Comparison of ENCODE assay signal across 11 cellular contexts in genomic region chr1:209879539-209879938, GRCh38. TPM values are rescaled to one million over a fixed set of nuclear protein-coding genes. Genes with fewer than 3 reads are reported as not detected.
A peak's percentile ranks its signal among the peaks of the same experiment; 100 is the strongest.
DNase-seq lines count a peak whose midpoint lies in the region; ATAC-seq and TF ChIP-seq lines count a peak whose summit lies in the region.
"Had no signal": no experiment of that assay in that cellular context is flagged by ENCODE, and none has a peak within 500 bp of the region (broad histone marks: within the 10 kb centered on the region; RNA-seq: fewer than 3 reads in every experiment).

No MANE protein-coding gene starts in this region.

- H3K4me3 ChIP-seq in dorsolateral prefrontal cortex = peak overlapping the region in 39 of 59 donors; percentile 4 to 50 (median 24)
- H3K4me3 ChIP-seq: thoracic aorta had no signal

- H3K27ac ChIP-seq in dorsolateral prefrontal cortex = peak overlapping the region; percentile 68 to 99 (median 93)
- H3K27ac ChIP-seq: thoracic aorta had no signal

- peak in 14 of 56 donors; percentile 9 to 40 (median 20) for TF ChIP-seq CTCF in dorsolateral prefrontal cortex (IDR thresholded peaks at IDR 0.05 in 54 of 56, conservative IDR thresholded peaks at IDR 0.05 in 2 of 56; ENCODE audit: low read depth in 1 of 56, partially characterized antibody in 56 of 56)

- H3K27ac Mint-ChIP-seq in activated naive CD4-positive, alpha-beta T cell treated with anti-CD3 and anti-CD28 coated beads, Interleukin-2, amount 50 U/mL, for 72 hours = no peak overlapping the region
- H3K27ac Mint-ChIP-seq: activated naive CD8-positive, alpha-beta T cell treated with anti-CD3 and anti-CD28 coated beads, Interleukin-2, amount 50 U/mL, for 24 hours had no signal

- H3K9me3 Mint-ChIP-seq in activated naive CD4-positive, alpha-beta T cell treated with anti-CD3 and anti-CD28 coated beads, Interleukin-2, amount 50 U/mL, for 72 hours = no peaks in the 10 kb centered on the region
- H3K9me3 Mint-ChIP-seq: activated naive CD8-positive, alpha-beta T cell treated with anti-CD3 and anti-CD28 coated beads, Interleukin-2, amount 50 U/mL, for 24 hours had no signal

- intact Hi-C loops in dorsolateral prefrontal cortex (cut with DNase I) = loop anchor here in 1 of 2 donors (10.0 kb wide), 1 partner anchor 355 kb away; the partner anchor contains the start of gene SERTAD4
- intact Hi-C loops in posterior cingulate gyrus (cut with DNase I) = no loop called here

- no peaks in the 10 kb centered on the region for H3K27me3 ChIP-seq in dorsolateral prefrontal cortex

- no peaks in the 10 kb centered on the region for H3K36me3 Mint-ChIP-seq in activated naive CD4-positive, alpha-beta T cell treated with anti-CD3 and anti-CD28 coated beads, Interleukin-2, amount 50 U/mL, for 72 hours

- DNase-seq in HT-29 (ENCODE audit: low spot score) = peak; percentile 19
- DNase-seq in NCI-H446 (lab: John Stamatoyannopoulos, UW) = peak; percentile 64 to 80
- peak; percentile 56 to 89 (median 76) for DNase-seq in dorsolateral prefrontal cortex
- DNase-seq in posterior cingulate gyrus = peak in 9 of 10 donors; percentile 46 to 97 (median 70)
- DNase-seq in NCI-H1048 (lab: John Stamatoyannopoulos, UW) = no peak
- DNase-seq in activated naive CD4-positive, alpha-beta T cell treated with anti-CD3 and anti-CD28 coated beads, Interleukin-2, amount 50 U/mL, for 72 hours (ENCODE audit: low spot score in 2 of 2) = no peak
- no peak for DNase-seq in stimulated activated naive CD4-positive, alpha-beta T cell (lab: John Stamatoyannopoulos, UW)
- DNase-seq: activated naive CD8-positive, alpha-beta T cell treated with anti-CD3 and anti-CD28 coated beads, Interleukin-2, amount 50 U/mL, for 24 hours had no signal

- no peak for ATAC-seq in activated naive CD4-positive, alpha-beta T cell treated with anti-CD3 and anti-CD28 coated beads, Interleukin-2, amount 50 U/mL, for 72 hours
- ATAC-seq in GM21447 (IDR thresholded peaks at IDR 0.05; ENCODE audit: unreplicated experiment) = no peak
- ATAC-seq: activated naive CD8-positive, alpha-beta T cell treated with anti-CD3 and anti-CD28 coated beads, Interleukin-2, amount 50 U/mL, for 24 hours; Panc1 had no signal

RNA-seq across cellular contexts. Expression of gene UTP25, which starts 51.8 kb away (rescaled TPM):
- total RNA-seq in HT-29 (2014; rRNA removed; shearing (Covaris generic)) = 6.7 and 7.2 TPM in 2 replicates
- 10 to 100 TPM in 71 of 120 experiments, 1 to 10 TPM in 49; 6.2 to 14.2 (median 10.6) TPM for total RNA-seq in dorsolateral prefrontal cortex
- 10 to 100 TPM; 11.3 to 11.4 TPM for total RNA-seq in activated naive CD4-positive, alpha-beta T cell treated with anti-CD3 and anti-CD28 coated beads, Interleukin-2, amount 50 U/mL, for 72 hours

RNA-seq across cellular contexts. Expression of gene SYT14, which starts 58.5 kb away (rescaled TPM):
- total RNA-seq in HT-29 (2014; rRNA removed; shearing (Covaris generic)) = not detected in 2 replicates
- total RNA-seq in dorsolateral prefrontal cortex = 10 to 100 TPM in 119 of 120 experiments, 1 to 10 TPM in 1; 8.0 to 26.7 (median 20.6) TPM
- total RNA-seq in activated naive CD4-positive, alpha-beta T cell treated with anti-CD3 and anti-CD28 coated beads, Interleukin-2, amount 50 U/mL, for 72 hours = not detected
- total RNA-seq: thoracic aorta had no signal

Comparison
In these comparisons a context has a peak if more than half of its experiments do, and no peak if none do; other contexts are left out.
1. DNase-seq: peak in HT-29 (single experiment), NCI-H446 (2 of 2), dorsolateral prefrontal cortex (10 of 10) and posterior cingulate gyrus (9 of 10); none in NCI-H1048 (single experiment), activated naive CD4-positive, alpha-beta T cell treated with anti-CD3 and anti-CD28 coated beads, Interleukin-2, amount 50 U/mL, for 72 hours (0 of 2) and stimulated activated naive CD4-positive, alpha-beta T cell (0 of 6).